Comparison of ENCODE assay signal across 8 cellular contexts in genomic region chr2:209423562-209424541, GRCh38.
DNase-seq lines count a peak whose midpoint lies in the region; ATAC-seq lines count a peak whose summit lies in the region.

MAP2 (plus strand) TSS chr2:209424047; CDS start chr2:209653171, 229,124 bp downstream.

- ATAC-seq in GM19025 (IDR thresholded peaks at IDR 0.05; ENCODE audit: low read depth, unreplicated experiment) (peak; percentile 97), HG03196 (IDR thresholded peaks at IDR 0.05; ENCODE audit: unreplicated experiment) (peak; percentile 96)

- peak within 1 kb of the TSS; percentile 58 for H3K27ac ChIP-seq in cingulate gyrus (ENCODE audit: low read depth, low read length)

- DNase-seq in AG08396 (ENCODE audit: low spot score) (peak; percentile 95), NCI-H2227 (lab: John Stamatoyannopoulos, UW; ENCODE audit: unreplicated experiment) (peak; percentile 98), kidney tubule cell (ENCODE audit: low spot score) (peak; percentile 89)
- DNase-seq in activated CD4-positive, alpha-beta T cell treated with anti-CD3 and anti-CD28 coated beads for 24 hours (ENCODE audit: low read depth in 2 of 2): peak; percentile 27 to 47
- DNase-seq in stimulated activated CD4-positive, alpha-beta T cell treated with anti-CD3 and anti-CD28 coated beads, Interleukin-15, amount 100 ng/mL, for 48 hours (ENCODE audit: low read depth in 2 of 2): peak; percentile 35 to 71

Comparison
In these comparisons a context has a peak if more than half of its experiments do, and no peak if none do; other contexts are left out.
1. Peak in every context shown above with its lines: DNase-seq, ATAC-seq and H3K27ac ChIP-seq.
2. DNase-seq: peak in every context shown above with its lines; median percentile 98 in NCI-H2227; 95 in AG08396; 89 in kidney tubule cell; 53 in stimulated activated CD4-positive, alpha-beta T cell treated with anti-CD3 and anti-CD28 coated beads, Interleukin-15, amount 100 ng/mL, for 48 hours; 37 in activated CD4-positive, alpha-beta T cell treated with anti-CD3 and anti-CD28 coated beads for 24 hours.